In the genomic region with DNA sequence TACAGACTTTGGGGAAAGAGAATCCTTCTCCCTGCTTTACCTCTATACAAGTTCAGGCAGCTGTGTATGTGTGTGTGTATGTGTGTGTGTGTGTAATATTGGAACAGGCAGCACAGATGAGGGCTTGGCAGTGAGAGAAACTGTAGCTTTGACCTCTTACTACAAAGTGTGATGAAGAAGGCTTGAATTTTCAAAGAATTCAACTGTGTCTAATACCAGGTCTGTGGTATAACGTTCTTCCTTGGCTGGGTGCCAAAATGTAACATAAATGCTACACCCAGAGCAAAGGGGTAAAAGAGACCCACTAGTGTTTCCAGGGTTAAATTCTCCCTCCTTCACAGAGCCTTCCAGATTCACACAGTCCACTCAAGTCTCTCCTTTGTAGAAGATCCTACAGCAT, we compare ENCODE assay signal across 9 cellular contexts. TPM values are rescaled to one million over a fixed set of nuclear protein-coding genes. Genes with fewer than 3 reads are reported as not detected.
A peak's percentile ranks its signal among the peaks of the same experiment; 100 is the strongest.
DNase-seq lines count a peak whose midpoint lies in the region; FAIRE-seq and TF ChIP-seq lines count a peak whose summit lies in the region.
"Had no signal": no experiment of that assay in that cellular context is flagged by ENCODE, and none has a peak within 500 bp of the region (broad histone marks: within the 10 kb centered on the region; RNA-seq: fewer than 3 reads in every experiment).

No MANE protein-coding gene starts in this region.

- no peaks in the 10 kb centered on the region for H3K9me2 ChIP-seq in Karpas-422 (replicated peaks; ENCODE audit: insufficient read depth, low read length)

- H3K27me3 Mint-ChIP-seq in activated T-cell treated with anti-CD3 and anti-CD28 coated beads, Interleukin-2, amount 50 U/mL, for 24 hours: no peaks in the 10 kb centered on the region
- H3K27me3 Mint-ChIP-seq in chondrocyte (ENCODE audit: low read depth): no peaks in the 10 kb centered on the region

- no peaks in the 10 kb centered on the region; the same call in 1 of the 2 replicates for H3K36me3 ChIP-seq in Karpas-422 (ENCODE audit: insufficient read depth, low read length)
- no peaks in the 10 kb centered on the region for H3K36me3 ChIP-seq in small intestine (ENCODE audit: control insufficient read depth in 2 of 2, insufficient read depth in 2 of 2, low read length in 2 of 2)
- no peaks in the 10 kb centered on the region for H3K36me3 ChIP-seq in breast epithelium
- no peaks in the 10 kb centered on the region for H3K36me3 ChIP-seq in adrenal gland (replicated peaks in 1 of 2)
- H3K36me3 ChIP-seq: stomach had no signal

- H3K36me3 Mint-ChIP-seq in activated T-cell treated with anti-CD3 and anti-CD28 coated beads, Interleukin-2, amount 50 U/mL, for 24 hours (ENCODE audit: low read depth): peaks cover 14% of the 10 kb centered on the region
- H3K36me3 Mint-ChIP-seq in chondrocyte (ENCODE audit: low read depth): peaks cover 5% of the 10 kb centered on the region

- H4K20me1 ChIP-seq in Karpas-422 (ENCODE audit: insufficient read depth, low read depth, low read length): no peaks in the 10 kb centered on the region

- H3K9me3 ChIP-seq in Karpas-422 (ENCODE audit: low read length) (peaks cover 11% of the 10 kb centered on the region), small intestine (ENCODE audit: control insufficient read depth, low read depth) (no peaks in the 10 kb centered on the region), breast epithelium (no peaks in the 10 kb centered on the region), adrenal gland (replicated peaks in 1 of 3) (peaks cover 0 to 7% (median 0%) of the 10 kb centered on the region in 3 donors)
- H3K9me3 ChIP-seq: stomach had no signal

- FAIRE-seq in small intestine (lab: Jason Lieb, UNC): no peak

- no peaks in the 10 kb centered on the region for H3K79me2 ChIP-seq in Karpas-422 (ENCODE audit: low read length)

- no peak for DNase-seq in activated T-cell treated with anti-CD3 and anti-CD28 coated beads, Interleukin-2, amount 50 U/mL, for 24 hours
- DNase-seq in activated T-cell treated with anti-CD3 and anti-CD28 coated beads, Interleukin-2, amount 50 U/mL, for 48 hours: no peak
- DNase-seq in Karpas-422: peak; percentile 54
- DNase-seq in chondrocyte (ENCODE audit: low spot score): no peak
- DNase-seq in small intestine: peak; percentile 14
- no peak for DNase-seq in C1 segment of cervical spinal cord (lab: John Stamatoyannopoulos, UW)
- no peak for DNase-seq in breast epithelium (ENCODE audit: low spot score in 2 of 2)
- DNase-seq in adrenal gland: no peak
- DNase-seq: stomach had no signal

- no peak for TF ChIP-seq CTCF in chondrocyte (IDR thresholded peaks at IDR 0.05)
- TF ChIP-seq CTCF in breast epithelium (IDR thresholded peaks at IDR 0.05): no peak
- TF ChIP-seq CTCF in adrenal gland (IDR thresholded peaks at IDR 0.05): no peak

- peak overlapping the region; percentile 17 for H3K9ac ChIP-seq in Karpas-422 (ENCODE audit: low read length)

- H3K4me3 ChIP-seq in Karpas-422 (ENCODE audit: low read length): no peak overlapping the region
- H3K4me3 ChIP-seq in small intestine (ENCODE audit: low read depth in 1 of 2, low read length in 2 of 2): no peak overlapping the region
- H3K4me3 ChIP-seq in breast epithelium: no peak overlapping the region
- no peak overlapping the region for H3K4me3 ChIP-seq in adrenal gland
- H3K4me3 ChIP-seq: stomach had no signal

- peaks cover 29% of the 10 kb centered on the region for H3K9me3 Mint-ChIP-seq in activated T-cell treated with anti-CD3 and anti-CD28 coated beads, Interleukin-2, amount 50 U/mL, for 24 hours
- peaks cover 10% of the 10 kb centered on the region for H3K9me3 Mint-ChIP-seq in chondrocyte (ENCODE audit: low read depth)

- peak overlapping the region; percentile 79 for H3K27ac Mint-ChIP-seq in activated T-cell treated with anti-CD3 and anti-CD28 coated beads, Interleukin-2, amount 50 U/mL, for 24 hours
- H3K27ac Mint-ChIP-seq in chondrocyte (ENCODE audit: unreplicated experiment): peak overlapping the region; percentile 90

- H3K27ac ChIP-seq in Karpas-422 (ENCODE audit: low read length) (peak overlapping the region; percentile 63), small intestine (ENCODE audit: low read depth in 1 of 2, low read length in 1 of 2) (peak overlapping the region; percentile 54 to 68), breast epithelium (peak overlapping the region in 1 of 2 donors; percentile 39), adrenal gland (peak overlapping the region in 2 of 5 donors; percentile 42 to 46)

- intact Hi-C loops in breast epithelium (cut with DNase I; ENCODE audit: low total_unique reads): no loop called here
- intact Hi-C loops in adrenal gland (cut with DNase I): no loop called here

- H3K4me3 Mint-ChIP-seq in activated T-cell treated with anti-CD3 and anti-CD28 coated beads, Interleukin-2, amount 50 U/mL, for 24 hours: peak overlapping the region; percentile 32
- no peak overlapping the region for H3K4me3 Mint-ChIP-seq in chondrocyte (ENCODE audit: unreplicated experiment)

- 0 to 21% (median 0%) methylated on average over 1 of the region's 1 CpG for WGBS in small intestine, 3 donors
- WGBS in adrenal gland, 4 donors: 0 to 35% (median 18%) methylated on average over 1 of the region's 1 CpG

- H2AFZ ChIP-seq in Karpas-422 (ENCODE audit: low read length): peak overlapping the region; percentile 51; the same call in 1 of the 2 replicates

- no peaks in the 10 kb centered on the region for H3K27me3 ChIP-seq in Karpas-422 (ENCODE audit: low read length)
- no peaks in the 10 kb centered on the region for H3K27me3 ChIP-seq in small intestine (ENCODE audit: control insufficient read depth in 2 of 2, insufficient read depth in 2 of 2, low read length in 2 of 2)
- no peaks in the 10 kb centered on the region for H3K27me3 ChIP-seq in breast epithelium
- no peaks in the 10 kb centered on the region for H3K27me3 ChIP-seq in adrenal gland
- H3K27me3 ChIP-seq: stomach had no signal

- peaks cover 81% of the 10 kb centered on the region for H3K4me1 Mint-ChIP-seq in activated T-cell treated with anti-CD3 and anti-CD28 coated beads, Interleukin-2, amount 50 U/mL, for 24 hours (ENCODE audit: low read depth)
- H3K4me1 Mint-ChIP-seq in chondrocyte (ENCODE audit: low read depth): peaks cover 49% of the 10 kb centered on the region

- TF ChIP-seq POLR2A in breast epithelium (IDR thresholded peaks at IDR 0.05) (no peak), adrenal gland (IDR thresholded peaks at IDR 0.05) (no peak)

- peak overlapping the region; percentile 33 for H3K4me2 ChIP-seq in Karpas-422 (ENCODE audit: low read depth, low read length, poor library complexity, severe bottlenecking)

- H3K4me1 ChIP-seq in Karpas-422 (ENCODE audit: low read length): peaks cover 32% of the 10 kb centered on the region
- peaks cover 0 to 4% of the 10 kb centered on the region in 2 donors for H3K4me1 ChIP-seq in small intestine (ENCODE audit: control insufficient read depth in 2 of 2, insufficient read depth in 1 of 2, low read depth in 1 of 2, low read length in 1 of 2)
- peaks cover 0 to 4% of the 10 kb centered on the region in 2 donors for H3K4me1 ChIP-seq in breast epithelium
- no peaks in the 10 kb centered on the region for H3K4me1 ChIP-seq in adrenal gland (replicated peaks in 1 of 2)

RNA-seq across cellular contexts. Expression of a gene that starts 51.1 kb away (rescaled TPM):
- 14.3 and 23.8 TPM in 2 replicates for total RNA-seq in Karpas-422 (2014; rRNA removed; shearing (Covaris generic); ENCODE audit: low replicate concordance)
- total RNA-seq in chondrocyte (8.7 to 23.1 TPM (median 23.1 TPM) in 3 replicates), breast epithelium (1 to 10 TPM; 3.0 to 6.9 (median 4.5) TPM), adrenal gland (10 to 100 TPM in 3 of 8 donors, 1 to 10 TPM in 5; 2.7 to 11.4 (median 3.8) TPM)
- polyA plus RNA-seq in small intestine (1 to 10 TPM in 1 of 3 donors, under 1 TPM in 1, not detected in 1; 0.81 to 2.2 TPM), adrenal gland (1 to 10 TPM; 1.9 to 2.8 (median 2.2) TPM)

Comparison
In these comparisons a context has a peak if more than half of its experiments do, and no peak if none do; other contexts are left out.
1. DNase-seq: peak in Karpas-422 (single experiment) and small intestine (single experiment); none in activated T-cell treated with anti-CD3 and anti-CD28 coated beads, Interleukin-2, amount 50 U/mL, for 24 hours (single experiment), activated T-cell treated with anti-CD3 and anti-CD28 coated beads, Interleukin-2, amount 50 U/mL, for 48 hours (0 of 2), chondrocyte (single experiment), C1 segment of cervical spinal cord (0 of 14), breast epithelium (0 of 2) and adrenal gland (0 of 7).